In the genomic region with DNA sequence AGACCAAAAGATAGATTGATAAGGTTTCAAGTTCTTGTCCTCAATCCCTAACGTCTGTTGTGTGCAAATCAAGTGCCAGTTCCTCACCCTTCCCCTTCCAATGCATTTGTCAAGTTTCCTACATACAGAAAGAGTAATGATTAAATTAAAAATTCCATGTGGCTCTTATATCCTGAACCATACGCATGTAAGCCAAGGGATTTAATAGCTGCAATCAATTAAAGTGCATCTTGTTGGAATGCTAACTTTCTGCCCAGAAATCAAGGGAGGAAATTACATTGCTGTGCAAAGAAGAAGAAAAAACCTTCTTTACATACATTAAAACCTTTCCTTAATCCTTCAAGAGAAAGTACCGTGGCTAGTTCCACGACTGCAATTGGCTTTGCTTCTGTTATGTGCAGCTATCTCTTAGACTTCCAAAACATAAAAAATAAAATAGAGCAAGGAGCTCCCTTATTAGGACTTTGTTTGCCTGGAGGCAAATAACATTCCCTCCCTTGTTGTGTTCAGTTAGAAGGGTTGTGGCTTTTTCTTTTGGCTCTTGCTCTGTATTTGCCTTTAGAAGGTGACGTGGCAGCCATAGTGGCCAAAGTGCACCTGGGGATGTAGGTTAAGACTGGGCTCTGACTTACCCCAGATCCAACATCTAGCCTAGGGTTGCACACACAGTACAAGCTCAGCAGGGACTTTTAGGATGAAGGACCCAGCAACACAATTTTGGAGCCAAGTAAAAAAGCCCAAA, we compare ENCODE assay signal across 24 cellular contexts.
A peak's percentile ranks its signal among the peaks of the same experiment; 100 is the strongest.
DNase-seq lines count a peak whose midpoint lies in the region; ATAC-seq, FAIRE-seq and TF ChIP-seq lines count a peak whose summit lies in the region.
"Had no signal": no experiment of that assay in that cellular context is flagged by ENCODE, and none has a peak within 500 bp of the region (broad histone marks: within the 10 kb centered on the region; RNA-seq: fewer than 3 reads in every experiment).

No MANE protein-coding gene starts in this region.

- no peak for TF ChIP-seq CTCF in breast epithelium (IDR thresholded peaks at IDR 0.05)
- no peak for TF ChIP-seq CTCF in smooth muscle cell (IDR thresholded peaks at IDR 0.05; ENCODE audit: borderline replicate concordance, insufficient read depth, poor library complexity, severe bottlenecking)

- H3K27ac ChIP-seq in breast epithelium: peak overlapping the region; percentile 54 to 80
- H3K27ac ChIP-seq in smooth muscle cell (ENCODE audit: low read depth): peak overlapping the region; percentile 99
- H3K27ac ChIP-seq: BLaER1 treated with 17β-estradiol and CSF1 and Interleukin-3, amounts not matched to agents 10 nM and 100 nM; cardiac muscle cell; gastrocnemius medialis had no signal

- H3K4me3 ChIP-seq in breast epithelium: no peak overlapping the region
- no peak overlapping the region for H3K4me3 ChIP-seq in smooth muscle cell
- H3K4me3 ChIP-seq: BLaER1 treated with 17β-estradiol and CSF1 and Interleukin-3, amounts not matched to agents 10 nM and 100 nM; cardiac muscle cell; gastrocnemius medialis; transverse colon had no signal

- H3K79me2 ChIP-seq in smooth muscle cell (ENCODE audit: low read depth): peaks cover 9% of the 10 kb centered on the region

- H2AFZ ChIP-seq in smooth muscle cell (ENCODE audit: low read depth): no peak overlapping the region

- no peaks in the 10 kb centered on the region for H3K9me3 ChIP-seq in breast epithelium
- no peaks in the 10 kb centered on the region for H3K9me3 ChIP-seq in smooth muscle cell (replicated peaks; ENCODE audit: low read depth)
- H3K9me3 ChIP-seq: BLaER1 treated with 17β-estradiol and CSF1 and Interleukin-3, amounts not matched to agents 10 nM and 100 nM; gastrocnemius medialis; transverse colon had no signal

- peak; percentile 70 for ATAC-seq in left lobe of liver
- ATAC-seq: gastrocnemius medialis; naive thymus-derived CD4-positive, alpha-beta T cell had no signal

- no peak overlapping the region for H3K4me2 ChIP-seq in smooth muscle cell
- H3K4me2 ChIP-seq: BLaER1 treated with 17β-estradiol and CSF1 and Interleukin-3, amounts not matched to agents 10 nM and 100 nM had no signal

- H3K36me3 ChIP-seq in breast epithelium (no peaks in the 10 kb centered on the region), smooth muscle cell (ENCODE audit: low read depth) (no peaks in the 10 kb centered on the region)
- H3K36me3 ChIP-seq: BLaER1 treated with 17β-estradiol and CSF1 and Interleukin-3, amounts not matched to agents 10 nM and 100 nM; cardiac muscle cell; gastrocnemius medialis; transverse colon had no signal

- intact Hi-C loops in breast epithelium (cut with DNase I; ENCODE audit: low total_unique reads): no loop called here

- WGBS in smooth muscle cell (ENCODE audit: low lambda C conversion rate): 32% methylated on average over 5 of the region's 5 CpGs

- H3K9ac ChIP-seq in smooth muscle cell (ENCODE audit: low read depth): no peak overlapping the region
- H3K9ac ChIP-seq: BLaER1 treated with 17β-estradiol and CSF1 and Interleukin-3, amounts not matched to agents 10 nM and 100 nM had no signal

- FAIRE-seq in frontal cortex (lab: Jason Lieb, UNC): no peak
- FAIRE-seq: keratinocyte had no signal

- peaks cover 37% of the 10 kb centered on the region for H3F3A ChIP-seq in smooth muscle cell (ENCODE audit: low read depth)

- H3K4me1 ChIP-seq in breast epithelium (peaks cover 3 to 7% of the 10 kb centered on the region in 2 donors), smooth muscle cell (ENCODE audit: low read depth) (no peaks in the 10 kb centered on the region)

- no peaks in the 10 kb centered on the region for H4K20me1 ChIP-seq in smooth muscle cell (ENCODE audit: low read depth)
- H4K20me1 ChIP-seq: BLaER1 treated with 17β-estradiol and CSF1 and Interleukin-3, amounts not matched to agents 10 nM and 100 nM had no signal

- no peaks in the 10 kb centered on the region for H3K27me3 ChIP-seq in breast epithelium
- H3K27me3 ChIP-seq in smooth muscle cell (ENCODE audit: low read depth): no peaks in the 10 kb centered on the region
- H3K27me3 ChIP-seq: BLaER1 treated with 17β-estradiol and CSF1 and Interleukin-3, amounts not matched to agents 10 nM and 100 nM; cardiac muscle cell; gastrocnemius medialis; transverse colon had no signal

- DNase-seq in H4 (ENCODE audit: low spot score) (peak; percentile 44), breast epithelium (ENCODE audit: low spot score in 2 of 2) (peak in 1 of 2 donors; percentile 58), left lobe of liver (ENCODE audit: low spot score) (no peak), smooth muscle cell (lab: John Stamatoyannopoulos, UW; ENCODE audit: unreplicated experiment) (no peak), HK-2 (ENCODE audit: unreplicated experiment) (no peak), frontal cortex (ENCODE audit: low spot score in 2 of 2) (no peak), erythroblast (lab: John Stamatoyannopoulos, UW) (no peak), DMS153 (lab: John Stamatoyannopoulos, UW) (no peak)
- DNase-seq: activated naive CD4-positive, alpha-beta T cell; activated T-cell treated with anti-CD3 and anti-CD28 coated beads, Interleukin-2, amount 50 U/mL, for 1 hour; Calu3; gastrocnemius medialis; H9; KG1; naive thymus-derived CD4-positive, alpha-beta T cell; NCI-H526 treated with DMSO at 0.1 percent for 48 hours; retina; Right ventricle myocardium superior; stimulated activated CD4-positive, alpha-beta T cell treated with anti-CD3 and anti-CD28 coated beads, Interleukin-4, amount 100 ng/mL, for 24 hours; stimulated activated naive CD4-positive, alpha-beta T cell treated with Interleukin-2 at 50 U/mL for 16 hours; transverse colon had no signal

- TF ChIP-seq POLR2A in breast epithelium (IDR thresholded peaks at IDR 0.05): no peak
- TF ChIP-seq POLR2A in erythroblast (IDR thresholded peaks at IDR 0.05; ENCODE audit: low read length): no peak
